ENCODE assay signal across 1 cellular context in genomic region chr11:43706631-43707030, GRCh38.
TF ChIP-seq lines count a peak whose summit lies in the region.

No MANE protein-coding gene starts in this region.

TF ChIP-seq in A549, 52 proteins besides CTCF, POLR2A, EP300 and RAD21:
- TF ChIP-seq MAFK (IDR thresholded peaks at IDR 0.05; ENCODE audit: partially characterized antibody): peak; percentile 44
- no peak for TF ChIP-seq GATA3 (IDR thresholded peaks at IDR 0.05; ENCODE audit: borderline replicate concordance)
